In genomic region chr15:31215490-31216209, GRCh38 we compare ENCODE assay signal across 8 cellular contexts.
DNase-seq lines count a peak whose midpoint lies in the region; ATAC-seq, FAIRE-seq and TF ChIP-seq lines count a peak whose summit lies in the region.

No MANE protein-coding gene starts in this region.

- no peak for TF ChIP-seq EP300 in A549 (IDR thresholded peaks at IDR 0.05)

- POLR2A ChIA-PET in A549 (lab: Yijun Ruan, JAX), result interaction anchor here (0.6 to 2.0 kb wide), 6 partner anchors 21 to 273 kb away, joined by 3 to 41 read pairs (median 4); partner anchors contain the start of gene KLF13

- peak overlapping the region; percentile 99 for H3K4me2 ChIP-seq in A549

- CTCF ChIA-PET in A549 (lab: Yijun Ruan, JAX), result interaction anchor here (0.6 to 5.5 kb wide), 35 partner anchors 9 to 280 kb away, joined by 3 to 90 read pairs (median 5); partner anchors contain the start of gene KLF13

- H3K4me3 ChIP-seq in A549, result peak overlapping the region; percentile 69
- H3K4me3 ChIP-seq in choroid plexus epithelial cell (ENCODE audit: low read depth, low read length), result peak overlapping the region; percentile 36

- FAIRE-seq in A549 (lab: Jason Lieb, UNC), result no peak

- DNase-seq in A549 (ENCODE audit: low read depth in 1 of 2, low spot score in 1 of 2) (peak; percentile 85 to 91), NCI-H2196 treated with DMSO at 0.1 percent for 48 hours (lab: John Stamatoyannopoulos, UW; ENCODE audit: unreplicated experiment) (peak; percentile 5), choroid plexus epithelial cell (ENCODE audit: low read depth) (peak; percentile 61), left lobe of liver (ENCODE audit: low spot score) (peak; percentile 90)
- DNase-seq in activated CD4-positive, alpha-beta T cell treated with anti-CD3 and anti-CD28 coated beads for 4 hours, result peak; percentile 81 to 84
- DNase-seq in stimulated activated CD4-positive, alpha-beta T cell treated with anti-CD3 and anti-CD28 coated beads, Interleukin-2, amount 100 ng/mL, for 48 hours, result peak; percentile 82 to 83

- H3K4me1 ChIP-seq in A549, result peaks cover 21% of the 10 kb centered on the region

- WGBS in A549 (ENCODE audit: missing lambda C conversion rate), result under 1% methylated on average over 28 of the region's 75 CpGs

- TF ChIP-seq CTCF in A549 (IDR thresholded peaks at IDR 0.05), result peak; percentile 83
- peak; percentile 71 for TF ChIP-seq CTCF in choroid plexus epithelial cell (conservative IDR thresholded peaks at IDR 0.05; ENCODE audit: low read depth, low read length)

- TF ChIP-seq RAD21 in A549 (conservative IDR thresholded peaks at IDR 0.05 in 1 of 2, IDR thresholded peaks at IDR 0.05 in 1 of 2), result peak; percentile 72 to 88

- TF ChIP-seq POLR2A in A549 (IDR thresholded peaks at IDR 0.05; ENCODE audit: low read length), result peak; percentile 22; the same call in 1 of the 2 replicates

- H3K9me3 ChIP-seq in A549, result peaks cover 8% of the 10 kb centered on the region; the same call in 1 of the 3 replicates

- ATAC-seq in A549 (peak; percentile 77 to 89), GM18511 (IDR thresholded peaks at IDR 0.05; ENCODE audit: unreplicated experiment) (peak; percentile 76), HG03025 (IDR thresholded peaks at IDR 0.05; ENCODE audit: low FRiP score, unreplicated experiment) (peak; percentile 70), left lobe of liver (peak; percentile 77)

- H3K27ac ChIP-seq in A549, result peak overlapping the region; percentile 96 to 97

TF ChIP-seq in A549, 52 proteins besides CTCF, POLR2A, EP300 and RAD21:
- TF ChIP-seq NFE2L2 (conservative IDR thresholded peaks at IDR 0.05; ENCODE audit: low read length), result no peak
- TF ChIP-seq, protein P1, sequence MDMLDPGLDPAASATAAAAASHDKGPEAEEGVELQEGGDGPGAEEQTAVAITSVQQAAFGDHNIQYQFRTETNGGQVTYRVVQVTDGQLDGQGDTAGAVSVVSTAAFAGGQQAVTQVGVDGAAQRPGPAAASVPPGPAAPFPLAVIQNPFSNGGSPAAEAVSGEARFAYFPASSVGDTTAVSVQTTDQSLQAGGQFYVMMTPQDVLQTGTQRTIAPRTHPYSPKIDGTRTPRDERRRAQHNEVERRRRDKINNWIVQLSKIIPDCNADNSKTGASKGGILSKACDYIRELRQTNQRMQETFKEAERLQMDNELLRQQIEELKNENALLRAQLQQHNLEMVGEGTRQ (IDR thresholded peaks at IDR 0.05), result no peak
- peak; percentile 64 to 68; a peak in 3 of 5 replicates for TF ChIP-seq JUN (IDR thresholded peaks at IDR 0.05)
- peak; percentile 40; the same call in 2 of the 3 replicates for TF ChIP-seq BCL3 (IDR thresholded peaks at IDR 0.05)
- peak; percentile 95 for TF ChIP-seq SMC3 (IDR thresholded peaks at IDR 0.05)
- peak; percentile 39 for TF ChIP-seq MAX (IDR thresholded peaks at IDR 0.05)
- TF ChIP-seq PHF8 (IDR thresholded peaks at IDR 0.05; ENCODE audit: borderline replicate concordance, low read depth), result peak; percentile 52
- no peak for TF ChIP-seq BHLHE40 (IDR thresholded peaks at IDR 0.05; ENCODE audit: low read depth, low read length)
- TF ChIP-seq CHD4 (IDR thresholded peaks at IDR 0.05; ENCODE audit: borderline replicate concordance), result no peak
- no peak for TF ChIP-seq ZNF302 (CRISPR knock-in tag; IDR thresholded peaks at IDR 0.05)
- TF ChIP-seq, protein P2, sequence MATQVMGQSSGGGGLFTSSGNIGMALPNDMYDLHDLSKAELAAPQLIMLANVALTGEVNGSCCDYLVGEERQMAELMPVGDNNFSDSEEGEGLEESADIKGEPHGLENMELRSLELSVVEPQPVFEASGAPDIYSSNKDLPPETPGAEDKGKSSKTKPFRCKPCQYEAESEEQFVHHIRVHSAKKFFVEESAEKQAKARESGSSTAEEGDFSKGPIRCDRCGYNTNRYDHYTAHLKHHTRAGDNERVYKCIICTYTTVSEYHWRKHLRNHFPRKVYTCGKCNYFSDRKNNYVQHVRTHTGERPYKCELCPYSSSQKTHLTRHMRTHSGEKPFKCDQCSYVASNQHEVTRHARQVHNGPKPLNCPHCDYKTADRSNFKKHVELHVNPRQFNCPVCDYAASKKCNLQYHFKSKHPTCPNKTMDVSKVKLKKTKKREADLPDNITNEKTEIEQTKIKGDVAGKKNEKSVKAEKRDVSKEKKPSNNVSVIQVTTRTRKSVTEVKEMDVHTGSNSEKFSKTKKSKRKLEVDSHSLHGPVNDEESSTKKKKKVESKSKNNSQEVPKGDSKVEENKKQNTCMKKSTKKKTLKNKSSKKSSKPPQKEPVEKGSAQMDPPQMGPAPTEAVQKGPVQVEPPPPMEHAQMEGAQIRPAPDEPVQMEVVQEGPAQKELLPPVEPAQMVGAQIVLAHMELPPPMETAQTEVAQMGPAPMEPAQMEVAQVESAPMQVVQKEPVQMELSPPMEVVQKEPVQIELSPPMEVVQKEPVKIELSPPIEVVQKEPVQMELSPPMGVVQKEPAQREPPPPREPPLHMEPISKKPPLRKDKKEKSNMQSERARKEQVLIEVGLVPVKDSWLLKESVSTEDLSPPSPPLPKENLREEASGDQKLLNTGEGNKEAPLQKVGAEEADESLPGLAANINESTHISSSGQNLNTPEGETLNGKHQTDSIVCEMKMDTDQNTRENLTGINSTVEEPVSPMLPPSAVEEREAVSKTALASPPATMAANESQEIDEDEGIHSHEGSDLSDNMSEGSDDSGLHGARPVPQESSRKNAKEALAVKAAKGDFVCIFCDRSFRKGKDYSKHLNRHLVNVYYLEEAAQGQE (IDR thresholded peaks at IDR 0.05), result no peak
- TF ChIP-seq RARB (CRISPR knock-in tag; IDR thresholded peaks at IDR 0.05), result no peak
- TF ChIP-seq ATOH8 (CRISPR knock-in tag; IDR thresholded peaks at IDR 0.05; ENCODE audit: low read depth), result no peak
- peak; percentile 92 for TF ChIP-seq HMGXB4 (CRISPR knock-in tag; IDR thresholded peaks at IDR 0.05; ENCODE audit: borderline replicate concordance)
- TF ChIP-seq, protein P3, sequence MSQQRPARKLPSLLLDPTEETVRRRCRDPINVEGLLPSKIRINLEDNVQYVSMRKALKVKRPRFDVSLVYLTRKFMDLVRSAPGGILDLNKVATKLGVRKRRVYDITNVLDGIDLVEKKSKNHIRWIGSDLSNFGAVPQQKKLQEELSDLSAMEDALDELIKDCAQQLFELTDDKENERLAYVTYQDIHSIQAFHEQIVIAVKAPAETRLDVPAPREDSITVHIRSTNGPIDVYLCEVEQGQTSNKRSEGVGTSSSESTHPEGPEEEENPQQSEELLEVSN (IDR thresholded peaks at IDR 0.05; ENCODE audit: borderline replicate concordance, low read depth), result peak; percentile 67; the same call in 1 of the 2 replicates
- TF ChIP-seq HDAC2 (IDR thresholded peaks at IDR 0.05), result 0 out of 2 replicates have a peak, but pooled peaks have one; percentile 49

Comparison
In these comparisons a context has a peak if more than half of its experiments do, and no peak if none do; other contexts are left out.
1. Peak in every context shown above with its lines: DNase-seq, ATAC-seq, H3K4me3 ChIP-seq and H3K27ac ChIP-seq.
2. DNase-seq: peak in every context shown above with its lines; median percentile 90 in left lobe of liver; 88 in A549; 82 in activated CD4-positive, alpha-beta T cell treated with anti-CD3 and anti-CD28 coated beads for 4 hours; 82 in stimulated activated CD4-positive, alpha-beta T cell treated with anti-CD3 and anti-CD28 coated beads, Interleukin-2, amount 100 ng/mL, for 48 hours; 61 in choroid plexus epithelial cell; 5 in NCI-H2196 treated with DMSO at 0.1 percent for 48 hours.